1 cellular context compared by ENCODE assay signal in the genomic region with DNA sequence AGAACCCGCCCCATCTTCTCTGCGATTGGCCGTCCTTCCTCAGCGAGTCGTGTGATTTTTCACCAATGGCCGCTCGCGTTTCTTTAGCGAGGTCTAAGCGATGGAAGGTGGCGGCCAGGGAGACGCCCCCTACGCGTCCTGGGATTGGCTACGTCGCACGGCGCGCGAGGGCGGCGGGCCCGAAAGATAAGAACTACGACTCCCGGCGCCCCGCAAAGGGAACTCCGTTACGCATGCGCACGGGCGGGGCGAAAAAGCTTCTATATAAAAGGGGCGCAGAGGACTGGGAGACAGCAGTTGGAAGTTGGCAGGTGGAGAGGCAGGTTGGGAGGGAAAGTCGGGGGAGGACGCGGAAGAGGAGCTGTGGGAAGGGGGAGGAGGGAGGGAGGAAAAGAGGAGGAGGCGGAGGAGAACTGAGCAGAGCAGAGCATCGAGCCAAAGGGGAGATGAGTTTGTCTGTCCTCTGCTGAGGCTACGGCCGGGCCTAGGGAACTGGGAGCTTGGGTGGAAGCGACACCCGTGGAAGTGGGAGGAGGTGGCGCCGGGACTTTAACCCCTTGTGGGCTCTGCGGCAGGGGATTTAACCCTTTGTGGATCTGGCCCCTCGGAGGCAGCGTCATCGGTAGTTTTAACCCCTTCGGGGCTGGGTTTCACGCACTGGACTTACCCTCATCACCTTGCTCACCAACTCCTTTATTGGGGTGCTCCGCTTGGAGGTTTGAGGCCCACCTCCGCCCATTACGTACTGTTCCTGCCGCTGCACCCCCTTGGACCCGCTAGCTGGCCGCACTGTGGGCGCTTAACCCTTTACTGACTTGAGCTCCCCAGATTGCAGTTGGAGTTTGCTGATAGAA.
TF ChIP-seq lines count a peak whose summit lies in the region.

A gene with protein sequence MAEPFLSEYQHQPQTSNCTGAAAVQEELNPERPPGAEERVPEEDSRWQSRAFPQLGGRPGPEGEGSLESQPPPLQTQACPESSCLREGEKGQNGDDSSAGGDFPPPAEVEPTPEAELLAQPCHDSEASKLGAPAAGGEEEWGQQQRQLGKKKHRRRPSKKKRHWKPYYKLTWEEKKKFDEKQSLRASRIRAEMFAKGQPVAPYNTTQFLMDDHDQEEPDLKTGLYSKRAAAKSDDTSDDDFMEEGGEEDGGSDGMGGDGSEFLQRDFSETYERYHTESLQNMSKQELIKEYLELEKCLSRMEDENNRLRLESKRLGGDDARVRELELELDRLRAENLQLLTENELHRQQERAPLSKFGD (plus strand): TSS at position 293 of the 854 bp plus-strand sequence. CDS start 716 bp downstream, outside the sequence.

TF ChIP-seq in K562, 482 proteins besides CTCF, POLR2A, EP300 and RAD21 (continued from another document and continues in another):
- TF ChIP-seq, protein P1, sequence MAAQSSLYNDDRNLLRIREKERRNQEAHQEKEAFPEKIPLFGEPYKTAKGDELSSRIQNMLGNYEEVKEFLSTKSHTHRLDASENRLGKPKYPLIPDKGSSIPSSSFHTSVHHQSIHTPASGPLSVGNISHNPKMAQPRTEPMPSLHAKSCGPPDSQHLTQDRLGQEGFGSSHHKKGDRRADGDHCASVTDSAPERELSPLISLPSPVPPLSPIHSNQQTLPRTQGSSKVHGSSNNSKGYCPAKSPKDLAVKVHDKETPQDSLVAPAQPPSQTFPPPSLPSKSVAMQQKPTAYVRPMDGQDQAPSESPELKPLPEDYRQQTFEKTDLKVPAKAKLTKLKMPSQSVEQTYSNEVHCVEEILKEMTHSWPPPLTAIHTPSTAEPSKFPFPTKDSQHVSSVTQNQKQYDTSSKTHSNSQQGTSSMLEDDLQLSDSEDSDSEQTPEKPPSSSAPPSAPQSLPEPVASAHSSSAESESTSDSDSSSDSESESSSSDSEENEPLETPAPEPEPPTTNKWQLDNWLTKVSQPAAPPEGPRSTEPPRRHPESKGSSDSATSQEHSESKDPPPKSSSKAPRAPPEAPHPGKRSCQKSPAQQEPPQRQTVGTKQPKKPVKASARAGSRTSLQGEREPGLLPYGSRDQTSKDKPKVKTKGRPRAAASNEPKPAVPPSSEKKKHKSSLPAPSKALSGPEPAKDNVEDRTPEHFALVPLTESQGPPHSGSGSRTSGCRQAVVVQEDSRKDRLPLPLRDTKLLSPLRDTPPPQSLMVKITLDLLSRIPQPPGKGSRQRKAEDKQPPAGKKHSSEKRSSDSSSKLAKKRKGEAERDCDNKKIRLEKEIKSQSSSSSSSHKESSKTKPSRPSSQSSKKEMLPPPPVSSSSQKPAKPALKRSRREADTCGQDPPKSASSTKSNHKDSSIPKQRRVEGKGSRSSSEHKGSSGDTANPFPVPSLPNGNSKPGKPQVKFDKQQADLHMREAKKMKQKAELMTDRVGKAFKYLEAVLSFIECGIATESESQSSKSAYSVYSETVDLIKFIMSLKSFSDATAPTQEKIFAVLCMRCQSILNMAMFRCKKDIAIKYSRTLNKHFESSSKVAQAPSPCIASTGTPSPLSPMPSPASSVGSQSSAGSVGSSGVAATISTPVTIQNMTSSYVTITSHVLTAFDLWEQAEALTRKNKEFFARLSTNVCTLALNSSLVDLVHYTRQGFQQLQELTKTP (IDR thresholded peaks at IDR 0.05; ENCODE audit: low read depth in 1 of 2, partially characterized antibody in 2 of 2) = peak; percentile 81 to 94
- peak; percentile 91 for TF ChIP-seq ZEB2 (IDR thresholded peaks at IDR 0.05)
- peak; percentile 81 for TF ChIP-seq CC2D1A (IDR thresholded peaks at IDR 0.05)
- TF ChIP-seq HNRNPL (IDR thresholded peaks at IDR 0.05; ENCODE audit: low read depth, low read length) = 0 out of 2 replicates have a peak, but pooled peaks have one; percentile 44
- 0 out of 2 replicates have a peak, but pooled peaks have one; percentile 75 for TF ChIP-seq RUNX1 (IDR thresholded peaks at IDR 0.05; ENCODE audit: low read depth)
- TF ChIP-seq ZNF23 (CRISPR knock-in tag; IDR thresholded peaks at IDR 0.05) = peak; percentile 67
- TF ChIP-seq ZKSCAN3 (CRISPR knock-in tag; IDR thresholded peaks at IDR 0.05) = no peak
- peak; percentile 96 for TF ChIP-seq ELF1 (tag; IDR thresholded peaks at IDR 0.05)
- TF ChIP-seq POLR2G (IDR thresholded peaks at IDR 0.05; ENCODE audit: low read depth, low read length) = peak; percentile 99
- peak; percentile 63; the same call in 1 of the 2 replicates for TF ChIP-seq KDM2B (CRISPR knock-in tag; IDR thresholded peaks at IDR 0.05)
- TF ChIP-seq, protein P2, sequence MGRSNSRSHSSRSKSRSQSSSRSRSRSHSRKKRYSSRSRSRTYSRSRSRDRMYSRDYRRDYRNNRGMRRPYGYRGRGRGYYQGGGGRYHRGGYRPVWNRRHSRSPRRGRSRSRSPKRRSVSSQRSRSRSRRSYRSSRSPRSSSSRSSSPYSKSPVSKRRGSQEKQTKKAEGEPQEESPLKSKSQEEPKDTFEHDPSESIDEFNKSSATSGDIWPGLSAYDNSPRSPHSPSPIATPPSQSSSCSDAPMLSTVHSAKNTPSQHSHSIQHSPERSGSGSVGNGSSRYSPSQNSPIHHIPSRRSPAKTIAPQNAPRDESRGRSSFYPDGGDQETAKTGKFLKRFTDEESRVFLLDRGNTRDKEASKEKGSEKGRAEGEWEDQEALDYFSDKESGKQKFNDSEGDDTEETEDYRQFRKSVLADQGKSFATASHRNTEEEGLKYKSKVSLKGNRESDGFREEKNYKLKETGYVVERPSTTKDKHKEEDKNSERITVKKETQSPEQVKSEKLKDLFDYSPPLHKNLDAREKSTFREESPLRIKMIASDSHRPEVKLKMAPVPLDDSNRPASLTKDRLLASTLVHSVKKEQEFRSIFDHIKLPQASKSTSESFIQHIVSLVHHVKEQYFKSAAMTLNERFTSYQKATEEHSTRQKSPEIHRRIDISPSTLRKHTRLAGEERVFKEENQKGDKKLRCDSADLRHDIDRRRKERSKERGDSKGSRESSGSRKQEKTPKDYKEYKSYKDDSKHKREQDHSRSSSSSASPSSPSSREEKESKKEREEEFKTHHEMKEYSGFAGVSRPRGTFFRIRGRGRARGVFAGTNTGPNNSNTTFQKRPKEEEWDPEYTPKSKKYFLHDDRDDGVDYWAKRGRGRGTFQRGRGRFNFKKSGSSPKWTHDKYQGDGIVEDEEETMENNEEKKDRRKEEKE (IDR thresholded peaks at IDR 0.05; ENCODE audit: borderline replicate concordance in 1 of 2, control insufficient read depth in 1 of 2, low read depth in 2 of 2, low read length in 1 of 2) = peak in 1 of 2 experiments; percentile 52; a peak in 1 of 4 replicates
- no peak for TF ChIP-seq CHD2 (IDR thresholded peaks at IDR 0.05; ENCODE audit: low read depth, low read length)
- TF ChIP-seq, protein P3, sequence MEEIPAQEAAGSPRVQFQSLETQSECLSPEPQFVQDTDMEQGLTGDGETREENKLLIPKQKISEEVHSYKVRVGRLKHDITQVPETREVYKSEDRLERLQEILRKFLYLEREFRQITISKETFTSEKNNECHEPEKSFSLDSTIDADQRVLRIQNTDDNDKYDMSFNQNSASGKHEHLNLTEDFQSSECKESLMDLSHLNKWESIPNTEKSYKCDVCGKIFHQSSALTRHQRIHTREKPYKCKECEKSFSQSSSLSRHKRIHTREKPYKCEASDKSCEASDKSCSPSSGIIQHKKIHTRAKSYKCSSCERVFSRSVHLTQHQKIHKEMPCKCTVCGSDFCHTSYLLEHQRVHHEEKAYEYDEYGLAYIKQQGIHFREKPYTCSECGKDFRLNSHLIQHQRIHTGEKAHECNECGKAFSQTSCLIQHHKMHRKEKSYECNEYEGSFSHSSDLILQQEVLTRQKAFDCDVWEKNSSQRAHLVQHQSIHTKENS (CRISPR knock-in tag; IDR thresholded peaks at IDR 0.05) = 0 out of 2 replicates have a peak, but pooled peaks have one; percentile 61
- TF ChIP-seq PCBP2 (IDR thresholded peaks at IDR 0.05; ENCODE audit: low read depth, low read length, poor library complexity, severe bottlenecking) = peak; percentile 85
- TF ChIP-seq, protein P4, sequence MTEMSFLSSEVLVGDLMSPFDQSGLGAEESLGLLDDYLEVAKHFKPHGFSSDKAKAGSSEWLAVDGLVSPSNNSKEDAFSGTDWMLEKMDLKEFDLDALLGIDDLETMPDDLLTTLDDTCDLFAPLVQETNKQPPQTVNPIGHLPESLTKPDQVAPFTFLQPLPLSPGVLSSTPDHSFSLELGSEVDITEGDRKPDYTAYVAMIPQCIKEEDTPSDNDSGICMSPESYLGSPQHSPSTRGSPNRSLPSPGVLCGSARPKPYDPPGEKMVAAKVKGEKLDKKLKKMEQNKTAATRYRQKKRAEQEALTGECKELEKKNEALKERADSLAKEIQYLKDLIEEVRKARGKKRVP (CRISPR knock-in tag; IDR thresholded peaks at IDR 0.05) = peak; percentile 87
- 0 out of 2 replicates have a peak, but pooled peaks have one; percentile 54 for TF ChIP-seq MEF2D (tag; conservative IDR thresholded peaks at IDR 0.05; ENCODE audit: low read depth)
- TF ChIP-seq ZNF76 (CRISPR knock-in tag; IDR thresholded peaks at IDR 0.05; ENCODE audit: borderline replicate concordance) = no peak
- TF ChIP-seq YBX1 (IDR thresholded peaks at IDR 0.05) = no peak
- peak; percentile 99 for TF ChIP-seq LARP7 (IDR thresholded peaks at IDR 0.05)
- peak; percentile 70 for TF ChIP-seq CREM (IDR thresholded peaks at IDR 0.05; ENCODE audit: low read depth)
- TF ChIP-seq NBN (IDR thresholded peaks at IDR 0.05; ENCODE audit: low read depth) = peak; percentile 97
- TF ChIP-seq, protein P5, sequence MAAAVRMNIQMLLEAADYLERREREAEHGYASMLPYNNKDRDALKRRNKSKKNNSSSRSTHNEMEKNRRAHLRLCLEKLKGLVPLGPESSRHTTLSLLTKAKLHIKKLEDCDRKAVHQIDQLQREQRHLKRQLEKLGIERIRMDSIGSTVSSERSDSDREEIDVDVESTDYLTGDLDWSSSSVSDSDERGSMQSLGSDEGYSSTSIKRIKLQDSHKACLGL (CRISPR knock-in tag; IDR thresholded peaks at IDR 0.05; ENCODE audit: borderline replicate concordance, poor library complexity, severe bottlenecking) = no peak
- no peak for TF ChIP-seq EWSR1 (IDR thresholded peaks at IDR 0.05; ENCODE audit: borderline replicate concordance, low read depth, partially characterized antibody)
- TF ChIP-seq RNF2 (IDR thresholded peaks at IDR 0.05) = peak; percentile 72
- no peak for TF ChIP-seq ZBTB1 (CRISPR knock-in tag; IDR thresholded peaks at IDR 0.05; ENCODE audit: borderline replicate concordance, low read depth)
- TF ChIP-seq, protein P6, sequence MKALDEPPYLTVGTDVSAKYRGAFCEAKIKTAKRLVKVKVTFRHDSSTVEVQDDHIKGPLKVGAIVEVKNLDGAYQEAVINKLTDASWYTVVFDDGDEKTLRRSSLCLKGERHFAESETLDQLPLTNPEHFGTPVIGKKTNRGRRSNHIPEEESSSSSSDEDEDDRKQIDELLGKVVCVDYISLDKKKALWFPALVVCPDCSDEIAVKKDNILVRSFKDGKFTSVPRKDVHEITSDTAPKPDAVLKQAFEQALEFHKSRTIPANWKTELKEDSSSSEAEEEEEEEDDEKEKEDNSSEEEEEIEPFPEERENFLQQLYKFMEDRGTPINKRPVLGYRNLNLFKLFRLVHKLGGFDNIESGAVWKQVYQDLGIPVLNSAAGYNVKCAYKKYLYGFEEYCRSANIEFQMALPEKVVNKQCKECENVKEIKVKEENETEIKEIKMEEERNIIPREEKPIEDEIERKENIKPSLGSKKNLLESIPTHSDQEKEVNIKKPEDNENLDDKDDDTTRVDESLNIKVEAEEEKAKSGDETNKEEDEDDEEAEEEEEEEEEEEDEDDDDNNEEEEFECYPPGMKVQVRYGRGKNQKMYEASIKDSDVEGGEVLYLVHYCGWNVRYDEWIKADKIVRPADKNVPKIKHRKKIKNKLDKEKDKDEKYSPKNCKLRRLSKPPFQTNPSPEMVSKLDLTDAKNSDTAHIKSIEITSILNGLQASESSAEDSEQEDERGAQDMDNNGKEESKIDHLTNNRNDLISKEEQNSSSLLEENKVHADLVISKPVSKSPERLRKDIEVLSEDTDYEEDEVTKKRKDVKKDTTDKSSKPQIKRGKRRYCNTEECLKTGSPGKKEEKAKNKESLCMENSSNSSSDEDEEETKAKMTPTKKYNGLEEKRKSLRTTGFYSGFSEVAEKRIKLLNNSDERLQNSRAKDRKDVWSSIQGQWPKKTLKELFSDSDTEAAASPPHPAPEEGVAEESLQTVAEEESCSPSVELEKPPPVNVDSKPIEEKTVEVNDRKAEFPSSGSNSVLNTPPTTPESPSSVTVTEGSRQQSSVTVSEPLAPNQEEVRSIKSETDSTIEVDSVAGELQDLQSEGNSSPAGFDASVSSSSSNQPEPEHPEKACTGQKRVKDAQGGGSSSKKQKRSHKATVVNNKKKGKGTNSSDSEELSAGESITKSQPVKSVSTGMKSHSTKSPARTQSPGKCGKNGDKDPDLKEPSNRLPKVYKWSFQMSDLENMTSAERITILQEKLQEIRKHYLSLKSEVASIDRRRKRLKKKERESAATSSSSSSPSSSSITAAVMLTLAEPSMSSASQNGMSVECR (CRISPR knock-in tag; IDR thresholded peaks at IDR 0.05) = peak; percentile 50; the same call in 1 of the 2 replicates
- TF ChIP-seq ZNF24 (IDR thresholded peaks at IDR 0.05) = peak; percentile 15; the same call in 1 of the 2 replicates
- peak; percentile 45; the same call in 1 of the 2 replicates for TF ChIP-seq DMBX1 (CRISPR knock-in tag; IDR thresholded peaks at IDR 0.05; ENCODE audit: borderline replicate concordance)
- peak; percentile 100 for TF ChIP-seq POLR2AphosphoS2 (IDR thresholded peaks at IDR 0.05; ENCODE audit: low read length)
- TF ChIP-seq OTX1 (CRISPR knock-in tag; IDR thresholded peaks at IDR 0.05) = peak; percentile 100
- TF ChIP-seq FOXP1 (CRISPR knock-in tag; IDR thresholded peaks at IDR 0.05) = peak; percentile 41
- TF ChIP-seq CREBBP (IDR thresholded peaks at IDR 0.05; ENCODE audit: low read depth, low read length) = peak; percentile 53
- TF ChIP-seq ZNF232 (CRISPR knock-in tag; IDR thresholded peaks at IDR 0.05) = no peak
- TF ChIP-seq KAT7 (CRISPR knock-in tag; IDR thresholded peaks at IDR 0.05; ENCODE audit: borderline replicate concordance) = peak; percentile 17; the same call in 1 of the 2 replicates
- TF ChIP-seq MCM7 (IDR thresholded peaks at IDR 0.05) = no peak; a peak in 1 of 4 replicates
- TF ChIP-seq MED1 (CRISPR knock-in tag; IDR thresholded peaks at IDR 0.05; ENCODE audit: borderline replicate concordance) = no peak
- no peak for TF ChIP-seq NCOA4 (IDR thresholded peaks at IDR 0.05; ENCODE audit: partially characterized antibody)
- no peak; the same call in 1 of the 2 replicates for TF ChIP-seq ZNF431 (CRISPR knock-in tag; IDR thresholded peaks at IDR 0.05)
- TF ChIP-seq ZNF668 (CRISPR knock-in tag; IDR thresholded peaks at IDR 0.05) = no peak
- peak; percentile 74 for TF ChIP-seq PHF20 (IDR thresholded peaks at IDR 0.05; ENCODE audit: partially characterized antibody)
- TF ChIP-seq MYNN (IDR thresholded peaks at IDR 0.05) = peak; percentile 59
- no peak for TF ChIP-seq MYNN (CRISPR knock-in tag; IDR thresholded peaks at IDR 0.05)
- TF ChIP-seq NFIX (CRISPR knock-in tag; IDR thresholded peaks at IDR 0.05; ENCODE audit: low read depth) = no peak
- peak; percentile 78 for TF ChIP-seq MTA2 (IDR thresholded peaks at IDR 0.05; ENCODE audit: low read depth)
- TF ChIP-seq NEUROD1 (IDR thresholded peaks at IDR 0.05; ENCODE audit: borderline replicate concordance, low read depth, low read length, partially characterized antibody) = peak; percentile 85
